10 cellular contexts compared by ENCODE assay signal in genomic region chr4:101102114-101102752, GRCh38.
DNase-seq lines count a peak whose midpoint lies in the region; ATAC-seq, FAIRE-seq and TF ChIP-seq lines count a peak whose summit lies in the region.
"Had no signal": no experiment of that assay in that cellular context is flagged by ENCODE, and none has a peak within 500 bp of the region (broad histone marks: within the 10 kb centered on the region; RNA-seq: fewer than 3 reads in every experiment).

No MANE protein-coding gene starts in this region.

- H2AFZ ChIP-seq in HepG2 (ENCODE audit: low read length): no peak overlapping the region

- H3K4me3 ChIP-seq in HepG2 (replicated peaks in 1 of 3; ENCODE audit: insufficient read depth in 1 of 3, low read depth in 2 of 3, low read length in 3 of 3) (no peak overlapping the region), right lobe of liver (no peak overlapping the region), astrocyte of the cerebellum (ENCODE audit: low read depth, low read length) (no peak overlapping the region), upper lobe of right lung (no peak overlapping the region)

- intact Hi-C loops in HepG2 (cut with micrococcal nuclease; ENCODE audit: unreplicated experiment): no loop called here
- intact Hi-C loops in right lobe of liver (cut with DNase I): no loop called here
- intact Hi-C loops in upper lobe of right lung (cut with DNase I): no loop called here

- H3K79me2 ChIP-seq in HepG2 (ENCODE audit: insufficient read depth, low read length): no peaks in the 10 kb centered on the region

- TF ChIP-seq CTCF in HepG2 (CRISPR knock-in tag; IDR thresholded peaks at IDR 0.05) (no peak), right lobe of liver (IDR thresholded peaks at IDR 0.05) (no peak), astrocyte of the cerebellum (IDR thresholded peaks at IDR 0.05; ENCODE audit: low read depth, low read length, missing control alignments) (no peak), upper lobe of right lung (IDR thresholded peaks at IDR 0.05) (no peak)

- TF ChIP-seq POLR2A in HepG2 (IDR thresholded peaks at IDR 0.05; ENCODE audit: insufficient read depth in 1 of 2, low read depth in 2 of 2, low read length in 2 of 2) (no peak), right lobe of liver (IDR thresholded peaks at IDR 0.05) (no peak)

- CTCF ChIA-PET in HepG2 (lab: Yijun Ruan, JAX; ENCODE audit: low intra/inter-chr PET ratio, low total read pairs): no interaction called here

- no TSS peak for BruUV-seq in HepG2 (replicated peaks; lab: Mats Ljungman, UMichigan)

- H3K4me1 ChIP-seq in HepG2 (ENCODE audit: insufficient read depth, low read length) (no peaks in the 10 kb centered on the region), right lobe of liver (no peaks in the 10 kb centered on the region), upper lobe of right lung (peaks cover 34% of the 10 kb centered on the region)

- H3K9me3 ChIP-seq in HepG2 (ENCODE audit: low read length) (no peaks in the 10 kb centered on the region), right lobe of liver (no peaks in the 10 kb centered on the region), upper lobe of right lung (no peaks in the 10 kb centered on the region)

- POLR2A ChIA-PET in HepG2 (lab: Yijun Ruan, JAX): no interaction called here

- no peaks in the 10 kb centered on the region for H3K27me3 ChIP-seq in HepG2 (ENCODE audit: control insufficient read depth in 1 of 2, insufficient read depth in 2 of 2, low read length in 2 of 2)
- H3K27me3 ChIP-seq in right lobe of liver: no peaks in the 10 kb centered on the region
- no peaks in the 10 kb centered on the region for H3K27me3 ChIP-seq in upper lobe of right lung

- ATAC-seq in HepG2: no peak
- no peak for ATAC-seq in right lobe of liver
- no peak for ATAC-seq in upper lobe of right lung
- no peak for ATAC-seq in GM19452 (IDR thresholded peaks at IDR 0.05; ENCODE audit: unreplicated experiment)
- no peak for ATAC-seq in stimulated activated naive CD8-positive, alpha-beta T cell treated with anti-CD3 and anti-CD28 coated beads, Interleukin-15, Interleukin-2, amounts not matched to agents 100 U/mL and 50 U/mL, for 24 hours

- TF ChIP-seq RAD21 in HepG2 (CRISPR knock-in tag; IDR thresholded peaks at IDR 0.05): no peak

- H3K4me2 ChIP-seq in HepG2 (ENCODE audit: low read depth, low read length): no peak overlapping the region
- H3K4me2 ChIP-seq: KMS-11 had no signal

- FAIRE-seq in HepG2 (lab: Jason Lieb, UNC) (no peak), islet of Langerhans (lab: Jason Lieb, UNC) (peak; percentile 74)

- no peak for DNase-seq in HepG2 (ENCODE audit: low spot score)
- DNase-seq in right lobe of liver: no peak
- peak; percentile 88 for DNase-seq in astrocyte of the cerebellum (ENCODE audit: low read depth)
- no peak for DNase-seq in GM19240 (ENCODE audit: insufficient read length, low spot score)
- DNase-seq in upper lobe of right lung: no peak
- DNase-seq in stimulated activated naive CD8-positive, alpha-beta T cell treated with anti-CD3 and anti-CD28 coated beads, Interleukin-15, Interleukin-2, amounts not matched to agents 100 U/mL and 50 U/mL, for 24 hours: no peak
- DNase-seq: central memory CD4-positive, alpha-beta T cell had no signal

- H3K36me3 ChIP-seq in HepG2 (replicated peaks in 1 of 2; ENCODE audit: control insufficient read depth in 1 of 2, insufficient read depth in 2 of 2, low read length in 2 of 2) (peaks cover 0 to 3% of the 10 kb centered on the region in 2 experiments; a peak in 1 of 5 replicates), right lobe of liver (no peaks in the 10 kb centered on the region), upper lobe of right lung (no peaks in the 10 kb centered on the region)

- in situ Hi-C loops in HepG2 (cut with HindIII; ENCODE audit: extremely low pct_ligation_motif_present, low pct_unique_long_range_greater_than_20kb) (no loop called here), astrocyte of the cerebellum (cut with HindIII; ENCODE audit: low sequenced_read_pairs) (no loop called here)

- WGBS in HepG2 (ENCODE audit: low lambda C conversion rate): 97% methylated on average over 1 of the region's 1 CpG
- 17% methylated on average over 1 of the region's 1 CpG for WGBS in right lobe of liver (ENCODE audit: insufficient coverage, low coverage, low lambda C conversion rate, missing lambda C conversion rate)

- no peak overlapping the region for H3K9ac ChIP-seq in HepG2 (ENCODE audit: insufficient read depth, low read depth, low read length)
- H3K9ac ChIP-seq: KMS-11 had no signal

- no peak overlapping the region for H3K27ac ChIP-seq in HepG2 (ENCODE audit: extremely low read length, insufficient read depth, low read length)
- H3K27ac ChIP-seq in right lobe of liver: no peak overlapping the region
- no peak overlapping the region for H3K27ac ChIP-seq in upper lobe of right lung
- H3K27ac ChIP-seq: KMS-11 had no signal

- no peaks in the 10 kb centered on the region for H4K20me1 ChIP-seq in HepG2 (ENCODE audit: insufficient read depth, low read length)

- TF ChIP-seq EP300 in HepG2 (IDR thresholded peaks at IDR 0.05; ENCODE audit: low read depth in 2 of 2, low read length in 2 of 2) (no peak), HepG2 (CRISPR knock-in tag; IDR thresholded peaks at IDR 0.05; ENCODE audit: borderline replicate concordance) (no peak)

TF ChIP-seq in HepG2, 621 proteins besides CTCF, POLR2A, EP300 and RAD21:
- TF ChIP-seq FOXA3 (CRISPR knock-in tag; IDR thresholded peaks at IDR 0.05) (no peak), HMG20B (CRISPR knock-in tag; conservative IDR thresholded peaks at IDR 0.05) (no peak), MEIS1 (CRISPR knock-in tag; IDR thresholded peaks at IDR 0.05; ENCODE audit: borderline replicate concordance) (no peak), THRA (CRISPR knock-in tag; IDR thresholded peaks at IDR 0.05; ENCODE audit: borderline replicate concordance) (no peak), ZNF17 (CRISPR knock-in tag; IDR thresholded peaks at IDR 0.05) (no peak), ZSCAN12 (CRISPR knock-in tag; IDR thresholded peaks at IDR 0.05) (no peak), IRF1 (CRISPR knock-in tag; IDR thresholded peaks at IDR 0.05; ENCODE audit: low read depth) (no peak), ATF7 (IDR thresholded peaks at IDR 0.05) (peak; percentile 35; the same call in 1 of the 2 replicates), ATF7 (CRISPR knock-in tag; IDR thresholded peaks at IDR 0.05) (no peak), HNRNPK (IDR thresholded peaks at IDR 0.05; ENCODE audit: low read depth, low read length, poor library complexity, severe bottlenecking) (peak; percentile 77), NCOA5 (CRISPR knock-in tag; IDR thresholded peaks at IDR 0.05) (no peak), ZFYVE20 (CRISPR knock-in tag; IDR thresholded peaks at IDR 0.05; ENCODE audit: borderline replicate concordance, low read depth) (no peak), REPIN1 (CRISPR knock-in tag; IDR thresholded peaks at IDR 0.05; ENCODE audit: borderline replicate concordance, low read depth) (no peak), ZMAT3 (CRISPR knock-in tag; conservative IDR thresholded peaks at IDR 0.05) (no peak)
- TF ChIP-seq, protein P1, sequence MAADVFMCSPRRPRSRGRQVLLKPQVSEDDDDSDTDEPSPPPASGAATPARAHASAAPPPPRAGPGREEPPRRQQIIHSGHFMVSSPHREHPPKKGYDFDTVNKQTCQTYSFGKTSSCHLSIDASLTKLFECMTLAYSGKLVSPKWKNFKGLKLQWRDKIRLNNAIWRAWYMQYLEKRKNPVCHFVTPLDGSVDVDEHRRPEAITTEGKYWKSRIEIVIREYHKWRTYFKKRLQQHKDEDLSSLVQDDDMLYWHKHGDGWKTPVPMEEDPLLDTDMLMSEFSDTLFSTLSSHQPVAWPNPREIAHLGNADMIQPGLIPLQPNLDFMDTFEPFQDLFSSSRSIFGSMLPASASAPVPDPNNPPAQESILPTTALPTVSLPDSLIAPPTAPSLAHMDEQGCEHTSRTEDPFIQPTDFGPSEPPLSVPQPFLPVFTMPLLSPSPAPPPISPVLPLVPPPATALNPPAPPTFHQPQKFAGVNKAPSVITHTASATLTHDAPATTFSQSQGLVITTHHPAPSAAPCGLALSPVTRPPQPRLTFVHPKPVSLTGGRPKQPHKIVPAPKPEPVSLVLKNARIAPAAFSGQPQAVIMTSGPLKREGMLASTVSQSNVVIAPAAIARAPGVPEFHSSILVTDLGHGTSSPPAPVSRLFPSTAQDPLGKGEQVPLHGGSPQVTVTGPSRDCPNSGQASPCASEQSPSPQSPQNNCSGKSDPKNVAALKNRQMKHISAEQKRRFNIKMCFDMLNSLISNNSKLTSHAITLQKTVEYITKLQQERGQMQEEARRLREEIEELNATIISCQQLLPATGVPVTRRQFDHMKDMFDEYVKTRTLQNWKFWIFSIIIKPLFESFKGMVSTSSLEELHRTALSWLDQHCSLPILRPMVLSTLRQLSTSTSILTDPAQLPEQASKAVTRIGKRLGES (CRISPR knock-in tag; IDR thresholded peaks at IDR 0.05; ENCODE audit: borderline replicate concordance): no peak
